8 cellular contexts compared by ENCODE assay signal in the genomic region with DNA sequence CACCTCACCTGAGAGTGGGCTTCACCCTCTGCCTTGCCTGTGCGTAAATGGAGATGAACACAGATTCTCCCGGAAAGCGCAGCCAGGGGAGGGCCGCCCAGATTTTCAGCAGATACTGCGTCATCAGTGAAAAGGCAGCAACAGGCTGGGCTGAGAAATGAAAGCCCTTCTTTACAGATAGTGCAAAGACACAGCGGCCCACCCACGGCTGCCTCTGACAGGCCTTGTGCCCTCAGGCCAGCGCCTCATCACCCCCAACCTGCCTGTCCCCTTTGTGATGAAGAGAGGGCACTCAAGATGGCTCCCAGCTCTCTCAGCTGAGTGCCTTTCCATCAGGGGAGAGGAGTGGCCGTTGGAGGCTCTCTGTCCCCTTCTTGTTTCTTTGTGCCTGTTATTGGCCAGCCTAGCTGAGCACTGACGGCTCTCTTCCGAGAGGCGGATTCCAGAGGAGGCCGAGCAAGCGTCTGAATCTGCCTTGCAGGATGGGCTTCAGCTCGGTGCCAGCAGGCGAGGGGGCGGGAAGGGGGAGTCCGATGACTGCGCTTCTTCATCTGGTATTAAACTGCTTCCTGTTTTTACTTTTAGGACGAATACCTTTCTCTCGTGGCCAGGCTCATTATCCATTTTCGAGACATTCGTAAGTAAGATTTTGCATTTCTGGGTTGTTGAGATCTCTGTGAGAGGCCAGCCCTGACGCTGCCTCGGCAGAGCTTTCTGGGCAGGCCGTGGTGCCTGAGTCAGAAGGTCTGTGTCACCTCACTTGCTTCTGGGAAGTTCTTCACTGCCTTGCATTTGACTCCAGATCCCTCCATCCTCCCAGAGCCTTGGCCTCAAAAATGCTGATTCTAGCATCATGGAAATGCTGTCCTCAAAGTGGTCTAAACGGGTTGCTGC. TPM values are rescaled to one million over a fixed set of nuclear protein-coding genes. Genes with fewer than 3 reads are reported as not detected.
DNase-seq lines count a peak whose midpoint lies in the region; ATAC-seq and TF ChIP-seq lines count a peak whose summit lies in the region.

No MANE protein-coding gene starts in this region.

- DNase-seq in HCEC 1CT (peak; percentile 63), glutamatergic neuron (no peak), posterior cingulate gyrus (peak; percentile 40 to 96 (median 59)), NCI-H1694 treated with DMSO at 0.1 percent for 48 hours (lab: John Stamatoyannopoulos, UW) (no peak), SKM-1 treated with dmso at 0.1 percent for 144 hours (lab: John Stamatoyannopoulos, UW; ENCODE audit: unreplicated experiment) (no peak), NCI-H1417 treated with DMSO at 0.1 percent for 48 hours (lab: John Stamatoyannopoulos, UW) (no peak)
- peak; percentile 87 for DNase-seq in activated naive CD4-positive, alpha-beta T cell treated with anti-CD3 and anti-CD28 coated beads for 36 hours

- H3K4me3 Mint-ChIP-seq in activated naive CD4-positive, alpha-beta T cell treated with anti-CD3 and anti-CD28 coated beads for 36 hours, result peak overlapping the region; percentile 70
- no peak overlapping the region for H3K4me3 Mint-ChIP-seq in glutamatergic neuron (ENCODE audit: unreplicated experiment)

- H3K4me1 Mint-ChIP-seq in activated naive CD4-positive, alpha-beta T cell treated with anti-CD3 and anti-CD28 coated beads for 36 hours (ENCODE audit: low read depth), result peaks cover 93% of the 10 kb centered on the region
- H3K4me1 Mint-ChIP-seq in glutamatergic neuron (ENCODE audit: low read depth, unreplicated experiment), result peaks cover 33% of the 10 kb centered on the region

- CTCF ChIA-PET in activated naive CD4-positive, alpha-beta T cell treated with anti-CD3 and anti-CD28 coated beads for 36 hours (lab: Charles Lee), result interaction anchor here (9.7 kb wide), 1 partner anchor 14 kb away, joined by 115 read pairs; no protein-coding TSS in a partner anchor

- intact Hi-C loops in activated naive CD4-positive, alpha-beta T cell treated with anti-CD3 and anti-CD28 coated beads for 36 hours (cut with micrococcal nuclease), result loop anchor here (1.0 to 5.0 kb wide), 6 partner anchors 16 to 451 kb away; a partner anchor contains a TSS
- intact Hi-C loops in posterior cingulate gyrus (cut with DNase I), result no loop called here

- no peak for ATAC-seq in HG03378 (IDR thresholded peaks at IDR 0.05; ENCODE audit: unreplicated experiment)

- peak overlapping the region; percentile 100 for H3K27ac Mint-ChIP-seq in activated naive CD4-positive, alpha-beta T cell treated with anti-CD3 and anti-CD28 coated beads for 36 hours
- peak overlapping the region; percentile 73 for H3K27ac Mint-ChIP-seq in glutamatergic neuron (ENCODE audit: unreplicated experiment)

- no peaks in the 10 kb centered on the region for H3K27me3 Mint-ChIP-seq in activated naive CD4-positive, alpha-beta T cell treated with anti-CD3 and anti-CD28 coated beads for 36 hours (ENCODE audit: low read depth)
- H3K27me3 Mint-ChIP-seq in glutamatergic neuron (ENCODE audit: unreplicated experiment), result no peaks in the 10 kb centered on the region

- H3K9me3 Mint-ChIP-seq in activated naive CD4-positive, alpha-beta T cell treated with anti-CD3 and anti-CD28 coated beads for 36 hours, result no peaks in the 10 kb centered on the region
- H3K9me3 Mint-ChIP-seq in glutamatergic neuron (ENCODE audit: unreplicated experiment), result no peaks in the 10 kb centered on the region

- peaks cover 39% of the 10 kb centered on the region for H3K36me3 Mint-ChIP-seq in activated naive CD4-positive, alpha-beta T cell treated with anti-CD3 and anti-CD28 coated beads for 36 hours (ENCODE audit: low read depth)
- no peaks in the 10 kb centered on the region for H3K36me3 Mint-ChIP-seq in glutamatergic neuron (ENCODE audit: unreplicated experiment)

- no peak for TF ChIP-seq CTCF in glutamatergic neuron (IDR thresholded peaks at IDR 0.05; ENCODE audit: partially characterized antibody, unreplicated experiment)

RNA-seq across cellular contexts. Expression of a gene that starts 43.7 kb away (rescaled TPM):
- 100 to 1,000 TPM in 1 of 2 experiments, 10 to 100 TPM in 1; 94.7 to 108 TPM for total RNA-seq in activated naive CD4-positive, alpha-beta T cell treated with anti-CD3 and anti-CD28 coated beads for 36 hours
- total RNA-seq in glutamatergic neuron (ENCODE audit: unreplicated experiment), result 83.6 TPM

RNA-seq across cellular contexts. Expression of a gene that starts 55.5 kb away (rescaled TPM):
- 10 to 100 TPM; 10.1 to 11.7 TPM for total RNA-seq in activated naive CD4-positive, alpha-beta T cell treated with anti-CD3 and anti-CD28 coated beads for 36 hours
- 20.2 TPM for total RNA-seq in glutamatergic neuron (ENCODE audit: unreplicated experiment)

Comparison
In these comparisons a context has a peak if more than half of its experiments do, and no peak if none do; other contexts are left out.
1. DNase-seq: peak in HCEC 1CT (single experiment), activated naive CD4-positive, alpha-beta T cell treated with anti-CD3 and anti-CD28 coated beads for 36 hours (single experiment) and posterior cingulate gyrus (10 of 10); none in glutamatergic neuron (single experiment), NCI-H1694 treated with DMSO at 0.1 percent for 48 hours (single experiment), SKM-1 treated with dmso at 0.1 percent for 144 hours (single experiment) and NCI-H1417 treated with DMSO at 0.1 percent for 48 hours (single experiment).